Comparison of ENCODE assay signal across 18 cellular contexts in genomic region chr11:2762451-2762850, GRCh38.
DNase-seq lines count a peak whose midpoint lies in the region; ATAC-seq and TF ChIP-seq lines count a peak whose summit lies in the region.
"Had no signal": no experiment of that assay in that cellular context is flagged by ENCODE, and none has a peak within 500 bp of the region (broad histone marks: within the 10 kb centered on the region; RNA-seq: fewer than 3 reads in every experiment).

No MANE protein-coding gene starts in this region.

- no peak overlapping the region for H3K27ac Mint-ChIP-seq in endodermal cell
- H3K27ac Mint-ChIP-seq: activated naive CD4-positive, alpha-beta T cell treated with anti-CD3 and anti-CD28 coated beads, Interleukin-2, amount 50 U/mL, for 72 hours had no signal

- H3K4me1 ChIP-seq in Peyer's patch (no peaks in the 10 kb centered on the region), endodermal cell (ENCODE audit: control insufficient read depth, insufficient read depth, low read length) (no peaks in the 10 kb centered on the region)
- H3K4me1 ChIP-seq: A549, Caco-2, pancreas had no signal

- 95 to 96% methylated on average over 16 to 17 of the region's 17 CpGs for WGBS in endodermal cell (ENCODE audit: insufficient coverage in 1 of 2, insufficient read length in 1 of 2), 2 experiments

- H3K9me3 ChIP-seq in Peyer's patch, result no peaks in the 10 kb centered on the region
- H3K9me3 ChIP-seq in endodermal cell (ENCODE audit: control insufficient read depth, low read length), result peaks cover 6% of the 10 kb centered on the region
- H3K9me3 ChIP-seq: A549, body of pancreas, pancreas had no signal

- no peaks in the 10 kb centered on the region for H3K4me1 Mint-ChIP-seq in endodermal cell

- no peak for TF ChIP-seq CTCF in Peyer's patch (IDR thresholded peaks at IDR 0.05)
- TF ChIP-seq CTCF in endodermal cell (conservative IDR thresholded peaks at IDR 0.05), result no peak

- no peak overlapping the region for H3K9ac ChIP-seq in endodermal cell (ENCODE audit: extremely low read depth, low read length, poor library complexity, severe bottlenecking)

- no peak for ATAC-seq in HG02571 (IDR thresholded peaks at IDR 0.05; ENCODE audit: unreplicated experiment)
- ATAC-seq: activated naive CD4-positive, alpha-beta T cell treated with anti-CD3 and anti-CD28 coated beads, Interleukin-2, amount 50 U/mL, for 72 hours; body of pancreas; pancreas had no signal

- peak; percentile 47 for DNase-seq in activated CD8-positive, alpha-beta memory T cell treated with anti-CD3 and anti-CD28 coated beads for 24 hours
- DNase-seq in activated CD8-positive, alpha-beta memory T cell treated with anti-CD3 and anti-CD28 coated beads, Interleukin-2, amount 50 U/mL, for 4 hours, result no peak
- DNase-seq in Peyer's patch (peak in 2 of 3 donors; percentile 9 to 21), endodermal cell (peak; percentile 28), posterior vena cava (ENCODE audit: low spot score) (peak; percentile 59), NCI-H2196 (lab: John Stamatoyannopoulos, UW; ENCODE audit: unreplicated experiment) (no peak), hypothalamus (lab: John Stamatoyannopoulos, UW) (no peak)
- DNase-seq: activated CD4-positive, CD25-positive, alpha-beta regulatory T cell treated with anti-CD3 and anti-CD28 coated beads, Interleukin-2, amount 50 U/mL, for 72 hours; NCI-H2171; NCI-H69; T1000 had no signal

- no peak overlapping the region for H3K27ac ChIP-seq in Peyer's patch
- H3K27ac ChIP-seq in endodermal cell (ENCODE audit: low read depth, low read length), result no peak overlapping the region
- H3K27ac ChIP-seq: A549, body of pancreas, pancreas had no signal

- peaks cover 67% of the 10 kb centered on the region for H3K27me3 Mint-ChIP-seq in endodermal cell (ENCODE audit: insufficient read depth)

- peaks cover 7% of the 10 kb centered on the region for H3K9me3 Mint-ChIP-seq in endodermal cell
- H3K9me3 Mint-ChIP-seq: activated naive CD4-positive, alpha-beta T cell treated with anti-CD3 and anti-CD28 coated beads, Interleukin-2, amount 50 U/mL, for 72 hours had no signal

- H3K4me3 ChIP-seq in Peyer's patch, result no peak overlapping the region
- H3K4me3 ChIP-seq in endodermal cell (ENCODE audit: low read length), result no peak overlapping the region
- H3K4me3 ChIP-seq: A549, body of pancreas, K562, pancreas had no signal

- no peaks in the 10 kb centered on the region for H3K36me3 ChIP-seq in Peyer's patch
- H3K36me3 ChIP-seq in endodermal cell (ENCODE audit: control insufficient read depth, insufficient read depth, low read length), result no peaks in the 10 kb centered on the region
- H3K36me3 ChIP-seq: pancreas had no signal

- no peak overlapping the region for H3K4me3 Mint-ChIP-seq in endodermal cell

- no peaks in the 10 kb centered on the region for H3K36me3 Mint-ChIP-seq in endodermal cell (ENCODE audit: low read depth)
- H3K36me3 Mint-ChIP-seq: activated naive CD4-positive, alpha-beta T cell treated with anti-CD3 and anti-CD28 coated beads, Interleukin-2, amount 50 U/mL, for 72 hours had no signal

- H3K27me3 ChIP-seq in Peyer's patch (no peaks in the 10 kb centered on the region), endodermal cell (ENCODE audit: control insufficient read depth, insufficient read depth, low read length, poor library complexity, severe bottlenecking) (peaks cover 11% of the 10 kb centered on the region)
- H3K27me3 ChIP-seq: body of pancreas, pancreas had no signal

- no peak for TF ChIP-seq POLR2A in Peyer's patch (IDR thresholded peaks at IDR 0.05)

- intact Hi-C loops in posterior vena cava (cut with DNase I), result no loop called here

Comparison
In these comparisons a context has a peak if more than half of its experiments do, and no peak if none do; other contexts are left out.
1. DNase-seq: peak in activated CD8-positive, alpha-beta memory T cell treated with anti-CD3 and anti-CD28 coated beads for 24 hours (single experiment), Peyer's patch (2 of 3), endodermal cell (single experiment) and posterior vena cava (single experiment); none in activated CD8-positive, alpha-beta memory T cell treated with anti-CD3 and anti-CD28 coated beads, Interleukin-2, amount 50 U/mL, for 4 hours (single experiment), NCI-H2196 (single experiment) and hypothalamus (0 of 51).